In genomic region chr12:65967696-65968095, GRCh38 we compare ENCODE assay signal across 21 cellular contexts.
A peak's percentile ranks its signal among the peaks of the same experiment; 100 is the strongest.
DNase-seq lines count a peak whose midpoint lies in the region; ATAC-seq, FAIRE-seq and TF ChIP-seq lines count a peak whose summit lies in the region.
"Had no signal": no experiment of that assay in that cellular context is flagged by ENCODE, and none has a peak within 500 bp of the region (broad histone marks: within the 10 kb centered on the region; RNA-seq: fewer than 3 reads in every experiment).

No MANE protein-coding gene starts in this region.

- intact Hi-C loops in HepG2 (cut with micrococcal nuclease; ENCODE audit: unreplicated experiment), result loop anchor here (10.0 kb wide), 1 partner anchor 143 kb away; the partner anchor contains the start of gene HMGA2
- intact Hi-C loops in right lobe of liver (cut with DNase I), result no loop called here

- TF ChIP-seq EP300 in HepG2 (IDR thresholded peaks at IDR 0.05; ENCODE audit: low read depth in 2 of 2, low read length in 2 of 2) (no peak), HepG2 (CRISPR knock-in tag; IDR thresholded peaks at IDR 0.05; ENCODE audit: borderline replicate concordance) (no peak)

- H3K4me1 Mint-ChIP-seq in nephron progenitor cell, result peaks cover 48% of the 10 kb centered on the region
- H3K4me1 Mint-ChIP-seq: CD4-positive, CD25-positive, alpha-beta regulatory T cell had no signal

- CTCF ChIA-PET in HepG2 (lab: Yijun Ruan, JAX; ENCODE audit: low intra/inter-chr PET ratio, low total read pairs), result no interaction called here

- no peaks in the 10 kb centered on the region for H3K27me3 ChIP-seq in HepG2 (ENCODE audit: control insufficient read depth in 1 of 2, insufficient read depth in 2 of 2, low read length in 2 of 2)
- H3K27me3 ChIP-seq in right lobe of liver, result no peaks in the 10 kb centered on the region
- no peaks in the 10 kb centered on the region for H3K27me3 ChIP-seq in RWPE2 (ENCODE audit: insufficient read depth, poor library complexity, severe bottlenecking)
- H3K27me3 ChIP-seq: BLaER1 had no signal

- no peak for TF ChIP-seq RAD21 in HepG2 (CRISPR knock-in tag; IDR thresholded peaks at IDR 0.05)

- in situ Hi-C loops in HepG2 (cut with HindIII; ENCODE audit: extremely low pct_ligation_motif_present, low pct_unique_long_range_greater_than_20kb), result no loop called here

- no peak overlapping the region for H3K4me3 Mint-ChIP-seq in nephron progenitor cell
- H3K4me3 Mint-ChIP-seq: B cell; CD4-positive, CD25-positive, alpha-beta regulatory T cell; CD8-positive, alpha-beta T cell had no signal

- H3K79me2 ChIP-seq in HepG2 (ENCODE audit: insufficient read depth, low read length), result no peaks in the 10 kb centered on the region

- no peak overlapping the region for H3K4me3 ChIP-seq in HepG2 (replicated peaks in 1 of 3; ENCODE audit: insufficient read depth in 1 of 3, low read depth in 2 of 3, low read length in 3 of 3)
- no peak overlapping the region for H3K4me3 ChIP-seq in right lobe of liver
- H3K4me3 ChIP-seq in RWPE2 (ENCODE audit: severe bottlenecking), result no peak overlapping the region
- H3K4me3 ChIP-seq: BLaER1 had no signal

- peaks cover 12% of the 10 kb centered on the region for H3K9me3 Mint-ChIP-seq in nephron progenitor cell
- H3K9me3 Mint-ChIP-seq: CD8-positive, alpha-beta T cell had no signal

- TF ChIP-seq CTCF in HepG2 (CRISPR knock-in tag; IDR thresholded peaks at IDR 0.05) (no peak), right lobe of liver (IDR thresholded peaks at IDR 0.05) (no peak), RWPE2 (IDR thresholded peaks at IDR 0.05; ENCODE audit: poor library complexity, severe bottlenecking) (no peak), nephron progenitor cell (IDR thresholded peaks at IDR 0.05) (no peak)

- H3K4me1 ChIP-seq in HepG2 (ENCODE audit: insufficient read depth, low read length) (peaks cover 3% of the 10 kb centered on the region), right lobe of liver (no peaks in the 10 kb centered on the region), RWPE2 (ENCODE audit: insufficient read depth, poor library complexity, severe bottlenecking) (no peaks in the 10 kb centered on the region)
- H3K4me1 ChIP-seq: Caco-2 had no signal

- peak overlapping the region; percentile 70 for H3K27ac Mint-ChIP-seq in nephron progenitor cell
- H3K27ac Mint-ChIP-seq: B cell; CD4-positive, CD25-positive, alpha-beta regulatory T cell; CD8-positive, alpha-beta T cell had no signal

- TF ChIP-seq POLR2A in HepG2 (IDR thresholded peaks at IDR 0.05; ENCODE audit: insufficient read depth in 1 of 2, low read depth in 2 of 2, low read length in 2 of 2), result no peak; a peak in 1 of 4 replicates
- TF ChIP-seq POLR2A in right lobe of liver (IDR thresholded peaks at IDR 0.05), result no peak

- no peak for DNase-seq in HepG2 (ENCODE audit: low spot score)
- no peak for DNase-seq in right lobe of liver
- no peak for DNase-seq in RWPE2 (ENCODE audit: low spot score)
- DNase-seq in cerebellar cortex (ENCODE audit: low spot score), result peak; percentile 30
- no peak for DNase-seq in nephron progenitor cell
- no peak for DNase-seq in occipital lobe (lab: John Stamatoyannopoulos, UW)
- no peak for DNase-seq in NCI-H2029 treated with DMSO at 0.1 percent for 48 hours (lab: John Stamatoyannopoulos, UW)
- no peak for DNase-seq in stimulated activated CD4-positive, alpha-beta T cell treated with anti-CD3 and anti-CD28 coated beads, Interleukin-12 subunit alpha, Interleukin-12 subunit beta, amount 100 ng/mL, for 4 hours
- DNase-seq: Caco-2; CD4-positive, CD25-positive, alpha-beta regulatory T cell; CD8-positive, alpha-beta T cell; DMS153; DND-41; GOT3; H7 had no signal

- no peaks in the 10 kb centered on the region for H4K20me1 ChIP-seq in HepG2 (ENCODE audit: insufficient read depth, low read length)
- H4K20me1 ChIP-seq: BLaER1 had no signal

- peaks cover 4 to 21% of the 10 kb centered on the region in 2 experiments; a peak in 4 of 5 replicates for H3K36me3 ChIP-seq in HepG2 (replicated peaks in 1 of 2; ENCODE audit: control insufficient read depth in 1 of 2, insufficient read depth in 2 of 2, low read length in 2 of 2)
- H3K36me3 ChIP-seq in right lobe of liver, result no peaks in the 10 kb centered on the region
- H3K36me3 ChIP-seq in RWPE2 (ENCODE audit: low read depth), result peaks cover 27% of the 10 kb centered on the region
- H3K36me3 ChIP-seq: BLaER1 had no signal

- no peak overlapping the region for H3K4me2 ChIP-seq in HepG2 (ENCODE audit: low read depth, low read length)
- H3K4me2 ChIP-seq: BLaER1 had no signal

- H3K9ac ChIP-seq in HepG2 (ENCODE audit: insufficient read depth, low read depth, low read length), result no peak overlapping the region
- H3K9ac ChIP-seq: BLaER1 had no signal

- H2AFZ ChIP-seq in HepG2 (ENCODE audit: low read length), result no peak overlapping the region

- no peaks in the 10 kb centered on the region for H3K9me3 ChIP-seq in HepG2 (ENCODE audit: low read length)
- H3K9me3 ChIP-seq in right lobe of liver, result no peaks in the 10 kb centered on the region
- H3K9me3 ChIP-seq in RWPE2 (ENCODE audit: severe bottlenecking), result no peaks in the 10 kb centered on the region
- H3K9me3 ChIP-seq: BLaER1, Caco-2 had no signal

- peaks cover 3% of the 10 kb centered on the region for H3K27me3 Mint-ChIP-seq in nephron progenitor cell (ENCODE audit: low read depth, poor library complexity)

- FAIRE-seq in HepG2 (lab: Jason Lieb, UNC), result no peak
- FAIRE-seq: A204.1, GM12892 had no signal

- POLR2A ChIA-PET in HepG2 (lab: Yijun Ruan, JAX), result no interaction called here

- 97% methylated on average over 3 of the region's 3 CpGs for WGBS in HepG2 (ENCODE audit: low lambda C conversion rate)
- no CpG with 5 or more reads among the region's 3 CpGs for WGBS in right lobe of liver (ENCODE audit: insufficient coverage, low coverage, low lambda C conversion rate, missing lambda C conversion rate)

- no peak for ATAC-seq in HepG2
- ATAC-seq in right lobe of liver, result no peak
- ATAC-seq in RWPE2 (ENCODE audit: low read depth), result peak; percentile 5; the same call in 2 of the 3 replicates
- ATAC-seq: CD8-positive, alpha-beta T cell had no signal

- peaks cover 56% of the 10 kb centered on the region for H3K36me3 Mint-ChIP-seq in nephron progenitor cell (ENCODE audit: low read depth)
- H3K36me3 Mint-ChIP-seq: CD4-positive, CD25-positive, alpha-beta regulatory T cell; CD8-positive, alpha-beta T cell had no signal

- BruUV-seq in HepG2 (replicated peaks; lab: Mats Ljungman, UMichigan), result no TSS peak

- H3K27ac ChIP-seq in HepG2 (ENCODE audit: extremely low read length, insufficient read depth, low read length), result no peak overlapping the region
- H3K27ac ChIP-seq in right lobe of liver, result no peak overlapping the region
- no peak overlapping the region for H3K27ac ChIP-seq in RWPE2 (ENCODE audit: poor library complexity, severe bottlenecking)
- H3K27ac ChIP-seq: 22Rv1, BLaER1, C4-2B had no signal

TF ChIP-seq in HepG2, 621 proteins besides CTCF, POLR2A, EP300 and RAD21:
- no peak for TF ChIP-seq ONECUT2 (CRISPR knock-in tag; IDR thresholded peaks at IDR 0.05)
- peak; percentile 48 for TF ChIP-seq RBM22 (optimal IDR thresholded peaks at IDR 0.05; ENCODE audit: low read length)
- TF ChIP-seq POLR2G (IDR thresholded peaks at IDR 0.05; ENCODE audit: low read depth, low read length), result peak; percentile 51
- no peak for TF ChIP-seq DMTF1 (CRISPR knock-in tag; IDR thresholded peaks at IDR 0.05)
